ENCODE assay signal across 29 cellular contexts in genomic region chrX:29547877-29548276, GRCh38.
"Had no signal": no experiment of that assay in that cellular context is flagged by ENCODE, and none has a peak within 500 bp of the region (broad histone marks: within the 10 kb centered on the region; RNA-seq: fewer than 3 reads in every experiment).

No MANE protein-coding gene starts in this region.

- DNase-seq: activated B cell treated with CpG ODN at 0.5 μM for 24 hours; activated CD4-positive, alpha-beta T cell treated with anti-CD3 and anti-CD28 coated beads, Interleukin-2, amount 50 U/mL, for 1 hour; activated CD8-positive, alpha-beta T cell treated with anti-CD3 and anti-CD28 coated beads for 36 hours; activated naive CD8-positive, alpha-beta T cell treated with anti-CD3 and anti-CD28 coated beads, Interleukin-2, amount 50 U/mL, for 24 hours; activated T-cell treated with anti-CD3 and anti-CD28 coated beads, Interleukin-2, amount 50 U/mL, for 4 hours; amygdala; central memory CD4-positive, alpha-beta T cell; endodermal cell; foreskin fibroblast; head of caudate nucleus; hippocampal formation; kidney; lower lobe of right lung; mesenchymal stem cell; naive thymus-derived CD8-positive, alpha-beta T cell; nucleus accumbens; pancreas; retina; small intestine; stimulated activated CD4-positive, alpha-beta T cell treated with anti-CD3 and anti-CD28 coated beads, Interleukin-4, amount 100 ng/mL, for 24 hours; trophoblast cell had no signal

- H3K36me3 Mint-ChIP-seq: activated naive CD4-positive, alpha-beta T cell treated with anti-CD3 and anti-CD28 coated beads, Interleukin-2, amount 50 U/mL, for 24 hours; naive thymus-derived CD8-positive, alpha-beta T cell; stimulated activated effector memory CD8-positive, alpha-beta T cell treated with anti-CD3 and anti-CD28 coated beads, Interleukin-12 subunit alpha, Interleukin-12 subunit beta, amount 100 ng/mL, for 72 hours had no signal

- H3K27ac Mint-ChIP-seq: activated B cell treated with CpG ODN at 0.5 μM for 24 hours; activated CD8-positive, alpha-beta T cell treated with anti-CD3 and anti-CD28 coated beads for 36 hours; activated naive CD4-positive, alpha-beta T cell treated with anti-CD3 and anti-CD28 coated beads, Interleukin-2, amount 50 U/mL, for 24 hours; activated naive CD8-positive, alpha-beta T cell treated with anti-CD3 and anti-CD28 coated beads, Interleukin-2, amount 50 U/mL, for 24 hours; activated T-helper 2 cell treated with anti-CD3 and anti-CD28 coated beads, Interferon-gamma antibody, Interleukin-2, Interleukin-4, amounts not matched to agents 10 μg/mL and 5 μg/mL and 100 μg/mL, durations not matched to agents 14 hours and 24 hours and 36 hours; dendritic cell treated with granulocyte-macrophage colony-stimulating factor and Interleukin-4, amounts not matched to agents 40 ng/mL and 50 ng/mL, for 4 days; endodermal cell; naive thymus-derived CD8-positive, alpha-beta T cell; stimulated activated effector memory CD8-positive, alpha-beta T cell treated with anti-CD3 and anti-CD28 coated beads, Interleukin-12 subunit alpha, Interleukin-12 subunit beta, amount 100 ng/mL, for 72 hours; stimulated activated naive CD8-positive, alpha-beta T cell treated with anti-CD3 and anti-CD28 coated beads, Interleukin-15, Interleukin-2, amounts not matched to agents 100 ng/mL and 50 ng/mL, for 24 hours had no signal

- H3K9me3 Mint-ChIP-seq: activated B cell treated with CpG ODN at 0.5 μM for 24 hours; activated CD8-positive, alpha-beta T cell treated with anti-CD3 and anti-CD28 coated beads for 36 hours; activated naive CD4-positive, alpha-beta T cell treated with anti-CD3 and anti-CD28 coated beads, Interleukin-2, amount 50 U/mL, for 24 hours; activated naive CD8-positive, alpha-beta T cell treated with anti-CD3 and anti-CD28 coated beads, Interleukin-2, amount 50 U/mL, for 24 hours; activated T-cell treated with anti-CD3 and anti-CD28 coated beads, Interleukin-2, amount 50 U/mL, for 4 hours; dendritic cell treated with granulocyte-macrophage colony-stimulating factor and Interleukin-4, amounts not matched to agents 40 ng/mL and 50 ng/mL, for 4 days; endodermal cell; stimulated activated naive CD8-positive, alpha-beta T cell treated with anti-CD3 and anti-CD28 coated beads, Interleukin-15, Interleukin-2, amounts not matched to agents 100 ng/mL and 50 ng/mL, for 24 hours had no signal

- H3K27me3 Mint-ChIP-seq: activated B cell treated with CpG ODN at 0.5 μM for 24 hours; activated CD8-positive, alpha-beta T cell treated with anti-CD3 and anti-CD28 coated beads for 36 hours; activated naive CD4-positive, alpha-beta T cell treated with anti-CD3 and anti-CD28 coated beads, Interleukin-2, amount 50 U/mL, for 24 hours; activated naive CD8-positive, alpha-beta T cell treated with anti-CD3 and anti-CD28 coated beads, Interleukin-2, amount 50 U/mL, for 24 hours; dendritic cell treated with granulocyte-macrophage colony-stimulating factor and Interleukin-4, amounts not matched to agents 40 ng/mL and 50 ng/mL, for 4 days; naive thymus-derived CD8-positive, alpha-beta T cell; stimulated activated naive CD8-positive, alpha-beta T cell treated with anti-CD3 and anti-CD28 coated beads, Interleukin-15, Interleukin-2, amounts not matched to agents 100 ng/mL and 50 ng/mL, for 24 hours had no signal

- H3K4me3 Mint-ChIP-seq: activated B cell treated with CpG ODN at 0.5 μM for 24 hours; activated CD8-positive, alpha-beta T cell treated with anti-CD3 and anti-CD28 coated beads for 36 hours; activated naive CD4-positive, alpha-beta T cell treated with anti-CD3 and anti-CD28 coated beads, Interleukin-2, amount 50 U/mL, for 24 hours; activated naive CD8-positive, alpha-beta T cell treated with anti-CD3 and anti-CD28 coated beads, Interleukin-2, amount 50 U/mL, for 24 hours; activated T-cell treated with anti-CD3 and anti-CD28 coated beads, Interleukin-2, amount 50 U/mL, for 4 hours; dendritic cell treated with granulocyte-macrophage colony-stimulating factor and Interleukin-4, amounts not matched to agents 40 ng/mL and 50 ng/mL, for 4 days; endodermal cell; naive thymus-derived CD8-positive, alpha-beta T cell; neural crest cell; stimulated activated effector memory CD8-positive, alpha-beta T cell treated with anti-CD3 and anti-CD28 coated beads, Interleukin-12 subunit alpha, Interleukin-12 subunit beta, amount 100 ng/mL, for 72 hours; stimulated activated naive CD8-positive, alpha-beta T cell treated with anti-CD3 and anti-CD28 coated beads, Interleukin-15, Interleukin-2, amounts not matched to agents 100 ng/mL and 50 ng/mL, for 24 hours had no signal

- ATAC-seq: activated CD8-positive, alpha-beta T cell treated with anti-CD3 and anti-CD28 coated beads for 36 hours; activated naive CD8-positive, alpha-beta T cell treated with anti-CD3 and anti-CD28 coated beads, Interleukin-2, amount 50 U/mL, for 24 hours; activated T-cell treated with anti-CD3 and anti-CD28 coated beads, Interleukin-2, amount 50 U/mL, for 4 hours; esophagus mucosa; lower lobe of right lung; naive thymus-derived CD8-positive, alpha-beta T cell; pancreas; sciatic nerve; stimulated activated effector memory CD8-positive, alpha-beta T cell treated with anti-CD3 and anti-CD28 coated beads, Interleukin-12 subunit alpha, Interleukin-12 subunit beta, amount 100 ng/mL, for 72 hours had no signal

- H3K4me1 Mint-ChIP-seq: activated B cell treated with CpG ODN at 0.5 μM for 24 hours; activated naive CD4-positive, alpha-beta T cell treated with anti-CD3 and anti-CD28 coated beads, Interleukin-2, amount 50 U/mL, for 24 hours; activated naive CD8-positive, alpha-beta T cell treated with anti-CD3 and anti-CD28 coated beads, Interleukin-2, amount 50 U/mL, for 24 hours; naive thymus-derived CD8-positive, alpha-beta T cell; stimulated activated effector memory CD8-positive, alpha-beta T cell treated with anti-CD3 and anti-CD28 coated beads, Interleukin-12 subunit alpha, Interleukin-12 subunit beta, amount 100 ng/mL, for 72 hours had no signal
